ENCODE assay signal across 8 cellular contexts in genomic region chr2:199739413-199740110, GRCh38.
A peak's percentile ranks its signal among the peaks of the same experiment; 100 is the strongest.
DNase-seq lines count a peak whose midpoint lies in the region; ATAC-seq, FAIRE-seq and TF ChIP-seq lines count a peak whose summit lies in the region.

No MANE protein-coding gene starts in this region.

- H4K20me1 ChIP-seq in Karpas-422 (ENCODE audit: insufficient read depth, low read depth, low read length), result no peaks in the 10 kb centered on the region

- no peak overlapping the region for H3K4me2 ChIP-seq in Karpas-422 (ENCODE audit: low read depth, low read length, poor library complexity, severe bottlenecking)

- 31 to 33% (median 33%) methylated on average over 15 of the region's 15 CpGs for WGBS in small intestine, 3 donors

- peak; percentile 84 for TF ChIP-seq CTCF in astrocyte of the cerebellum (IDR thresholded peaks at IDR 0.05; ENCODE audit: low read depth, low read length, missing control alignments)

- no peak overlapping the region for H3K4me3 Mint-ChIP-seq in T-helper 17 cell

- no peak overlapping the region for H3K9ac ChIP-seq in Karpas-422 (ENCODE audit: low read length)

- H3K4me3 ChIP-seq in Karpas-422 (ENCODE audit: low read length) (no peak overlapping the region), astrocyte of the cerebellum (ENCODE audit: low read depth, low read length) (no peak overlapping the region), small intestine (ENCODE audit: low read depth in 1 of 2, low read length in 2 of 2) (no peak overlapping the region)

- H3K4me1 ChIP-seq in Karpas-422 (ENCODE audit: low read length) (no peaks in the 10 kb centered on the region), small intestine (ENCODE audit: control insufficient read depth in 2 of 2, insufficient read depth in 1 of 2, low read depth in 1 of 2, low read length in 1 of 2) (no peaks in the 10 kb centered on the region)

- DNase-seq in AG08396 (ENCODE audit: low spot score) (peak; percentile 57), Karpas-422 (peak; percentile 82), T-helper 17 cell (peak; percentile 25 to 58 (median 44)), astrocyte of the cerebellum (ENCODE audit: low read depth) (peak; percentile 35), hippocampal formation (lab: John Stamatoyannopoulos, UW) (peak; percentile 45 to 54), small intestine (peak; percentile 45)

- H3K27ac Mint-ChIP-seq in T-helper 17 cell, result peak overlapping the region; percentile 47

- H2AFZ ChIP-seq in Karpas-422 (ENCODE audit: low read length), result no peak overlapping the region

- H3K4me1 Mint-ChIP-seq in T-helper 17 cell, result peaks cover 3% of the 10 kb centered on the region

- no peaks in the 10 kb centered on the region for H3K36me3 Mint-ChIP-seq in T-helper 17 cell (ENCODE audit: low read depth)

- no peaks in the 10 kb centered on the region for H3K36me3 ChIP-seq in Karpas-422 (ENCODE audit: insufficient read depth, low read length)
- no peaks in the 10 kb centered on the region for H3K36me3 ChIP-seq in small intestine (ENCODE audit: control insufficient read depth in 2 of 2, insufficient read depth in 2 of 2, low read length in 2 of 2)

- no peaks in the 10 kb centered on the region for H3K27me3 ChIP-seq in Karpas-422 (ENCODE audit: low read length)
- no peaks in the 10 kb centered on the region for H3K27me3 ChIP-seq in small intestine (ENCODE audit: control insufficient read depth in 2 of 2, insufficient read depth in 2 of 2, low read length in 2 of 2)

- H3K27ac ChIP-seq in Karpas-422 (ENCODE audit: low read length) (no peak overlapping the region), small intestine (ENCODE audit: low read depth in 1 of 2, low read length in 1 of 2) (no peak overlapping the region)

- no peaks in the 10 kb centered on the region for H3K9me2 ChIP-seq in Karpas-422 (replicated peaks; ENCODE audit: insufficient read depth, low read length)

- ATAC-seq in GM18867 (IDR thresholded peaks at IDR 0.05; ENCODE audit: unreplicated experiment) (peak; percentile 74), T-helper 17 cell (peak; percentile 46), GM21786 (IDR thresholded peaks at IDR 0.05; ENCODE audit: unreplicated experiment) (no peak)

- peaks cover 44% of the 10 kb centered on the region for H3K27me3 Mint-ChIP-seq in T-helper 17 cell

- no peaks in the 10 kb centered on the region for H3K9me3 ChIP-seq in Karpas-422 (ENCODE audit: low read length)
- H3K9me3 ChIP-seq in T-helper 17 cell (ENCODE audit: control insufficient read depth, low read length, poor library complexity, severe bottlenecking), result no peaks in the 10 kb centered on the region
- no peaks in the 10 kb centered on the region for H3K9me3 ChIP-seq in small intestine (ENCODE audit: control insufficient read depth, low read depth)

- in situ Hi-C loops in astrocyte of the cerebellum (cut with HindIII; ENCODE audit: low sequenced_read_pairs), result loop anchor here (25.0 kb wide), 1 partner anchor 1427 kb away; no protein-coding TSS in a partner anchor

- FAIRE-seq in small intestine (lab: Jason Lieb, UNC), result no peak

- H3K79me2 ChIP-seq in Karpas-422 (ENCODE audit: low read length), result no peaks in the 10 kb centered on the region
